In genomic region chr4:129098578-129098977, GRCh38 we compare ENCODE assay signal across 21 cellular contexts.
"Had no signal": no experiment of that assay in that cellular context is flagged by ENCODE, and none has a peak within 500 bp of the region (broad histone marks: within the 10 kb centered on the region; RNA-seq: fewer than 3 reads in every experiment).

No MANE protein-coding gene starts in this region.

- H3K27me3 ChIP-seq: colonic mucosa, hepatocyte, ovary, suprapubic skin, thyroid gland had no signal

- ATAC-seq: left colon; left ventricle myocardium superior; right cardiac atrium; stimulated activated naive CD8-positive, alpha-beta T cell treated with anti-CD3 and anti-CD28 coated beads, Interleukin-15, Interleukin-2, amounts not matched to agents 100 U/mL and 50 U/mL, for 24 hours had no signal

- DNase-seq: colonic mucosa; effector CD4-positive, alpha-beta T cell; endodermal cell; foreskin melanocyte; head of caudate nucleus; left colon; left ventricle myocardium superior; mesenchymal stem cell; naive B cell; nephron progenitor cell; ovary; right cardiac atrium; stimulated activated CD4-positive, alpha-beta T cell treated with anti-CD3 and anti-CD28 coated beads, Interleukin-2, amount 100 ng/mL, for 48 hours; stimulated activated naive CD8-positive, alpha-beta T cell treated with anti-CD3 and anti-CD28 coated beads, Interleukin-15, Interleukin-2, amounts not matched to agents 100 U/mL and 50 U/mL, for 24 hours; thyroid gland had no signal

- H3K4me3 ChIP-seq: colonic mucosa, hepatocyte, lung, ovary, smooth muscle cell, suprapubic skin, thyroid gland had no signal

- H3K4me1 ChIP-seq: colonic mucosa had no signal

- H2AFZ ChIP-seq: hepatocyte had no signal

- H3K27me3 Mint-ChIP-seq: naive B cell, type B pancreatic cell had no signal

- H3K79me2 ChIP-seq: hepatocyte had no signal

- H3K27ac Mint-ChIP-seq: endodermal cell, naive B cell, nephron progenitor cell, type B pancreatic cell had no signal

- H3K4me3 Mint-ChIP-seq: endodermal cell, nephron progenitor cell had no signal

- H3K9me3 Mint-ChIP-seq: endodermal cell, naive B cell, nephron progenitor cell, type B pancreatic cell had no signal

- H3K36me3 ChIP-seq: colonic mucosa, ovary, thyroid gland had no signal

- H3K9me3 ChIP-seq: colonic mucosa, ovary, suprapubic skin, thyroid gland had no signal

- H3K27ac ChIP-seq: colonic mucosa, hepatocyte, ovary, suprapubic skin, thyroid gland had no signal

- H3K4me2 ChIP-seq: hepatocyte, smooth muscle cell had no signal

- FAIRE-seq: urothelium cell line had no signal
